8 cellular contexts compared by ENCODE assay signal in the genomic region with DNA sequence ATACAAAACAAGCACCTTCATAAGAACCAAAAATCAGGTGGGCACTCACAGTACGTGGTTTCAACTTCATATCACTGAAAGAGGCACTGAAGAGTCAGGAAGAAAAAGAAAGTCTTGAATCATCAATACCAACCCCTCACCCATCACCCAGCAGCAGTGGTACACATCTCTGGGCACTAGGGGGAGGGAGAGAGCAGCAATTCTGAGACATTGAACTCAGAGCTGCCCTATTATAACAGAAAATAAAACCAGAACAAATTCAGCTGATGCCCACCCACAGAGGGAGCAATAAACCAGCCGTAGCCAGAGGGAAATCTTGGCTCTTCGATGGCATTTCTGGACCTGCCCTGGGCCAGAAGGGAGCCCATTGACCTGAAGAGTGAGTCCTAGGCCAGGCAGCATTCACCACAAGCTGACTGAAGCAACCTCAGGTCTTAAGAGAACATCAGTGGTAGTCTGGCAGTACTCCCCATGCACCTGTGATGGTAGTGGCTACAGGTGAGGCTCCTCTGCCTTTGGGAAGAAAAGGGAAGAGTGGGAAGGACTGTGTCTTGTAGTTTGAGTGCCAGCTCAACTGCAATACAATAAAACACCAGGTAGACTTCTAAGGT. TPM values are rescaled to one million over a fixed set of nuclear protein-coding genes. Genes with fewer than 3 reads are reported as not detected.
DNase-seq lines count a peak whose midpoint lies in the region; ATAC-seq, FAIRE-seq and TF ChIP-seq lines count a peak whose summit lies in the region.

No MANE protein-coding gene starts in this region.

- ATAC-seq in GM21528 (IDR thresholded peaks at IDR 0.05; ENCODE audit: low FRiP score, unreplicated experiment): peak; percentile 99
- peak; percentile 72 for ATAC-seq in HG03571 (IDR thresholded peaks at IDR 0.05; ENCODE audit: unreplicated experiment)
- ATAC-seq in pancreas: peak in 2 of 4 donors; percentile 73 to 87

- no peaks in the 10 kb centered on the region for H3K36me3 ChIP-seq in SJSA1
- no peaks in the 10 kb centered on the region for H3K36me3 ChIP-seq in pancreas

- H3K27ac ChIP-seq in SJSA1: no peak overlapping the region
- H3K27ac ChIP-seq in dorsolateral prefrontal cortex: no peak overlapping the region
- H3K27ac ChIP-seq in pancreas: no peak overlapping the region

- WGBS in pancreas, 2 donors: 43 to 53% methylated on average over 3 of the region's 3 CpGs
- 45 to 59% methylated on average over 3 of the region's 3 CpGs for WGBS in lower leg skin, 2 donors

- no peaks in the 10 kb centered on the region for H3K9me3 ChIP-seq in SJSA1 (replicated peaks)
- H3K9me3 ChIP-seq in pancreas: no peaks in the 10 kb centered on the region

- H3K4me3 ChIP-seq in SJSA1: no peak overlapping the region
- no peak overlapping the region for H3K4me3 ChIP-seq in dorsolateral prefrontal cortex
- no peak overlapping the region for H3K4me3 ChIP-seq in pancreas
- H3K4me3 ChIP-seq in lower leg skin (ENCODE audit: low read depth, poor library complexity, severe bottlenecking): no peak overlapping the region

- TF ChIP-seq POLR2A in lower leg skin (IDR thresholded peaks at IDR 0.05): no peak

- peak in 54 of 56 donors; percentile 11 to 68 (median 52) for TF ChIP-seq CTCF in dorsolateral prefrontal cortex (IDR thresholded peaks at IDR 0.05 in 54 of 56, conservative IDR thresholded peaks at IDR 0.05 in 2 of 56; ENCODE audit: low read depth in 1 of 56, partially characterized antibody in 56 of 56)
- peak in 3 of 4 donors; percentile 12 to 28 (median 19) for TF ChIP-seq CTCF in pancreas (IDR thresholded peaks at IDR 0.05)
- TF ChIP-seq CTCF in lower leg skin (IDR thresholded peaks at IDR 0.05): no peak

- H3K27me3 ChIP-seq in SJSA1 (replicated peaks): no peaks in the 10 kb centered on the region
- no peaks in the 10 kb centered on the region for H3K27me3 ChIP-seq in dorsolateral prefrontal cortex
- no peaks in the 10 kb centered on the region for H3K27me3 ChIP-seq in pancreas

- intact Hi-C loops in dorsolateral prefrontal cortex (cut with DNase I): loop anchor here in 1 of 2 donors (5.0 kb wide), 1 partner anchor 86 kb away; no protein-coding TSS in a partner anchor
- intact Hi-C loops in pancreas (cut with DNase I): no loop called here
- intact Hi-C loops in lower leg skin (cut with DNase I; ENCODE audit: low total_unique reads): no loop called here

- H3K4me1 ChIP-seq in SJSA1 (replicated peaks): peaks cover 10% of the 10 kb centered on the region
- H3K4me1 ChIP-seq in pancreas: no peaks in the 10 kb centered on the region

- no peak for FAIRE-seq in pancreas (lab: Jason Lieb, UNC)

- DNase-seq in NCI-H2171 treated with DMSO at 0.1 percent for 48 hours (lab: John Stamatoyannopoulos, UW) (peak; percentile 1), NCI-H2171 (lab: John Stamatoyannopoulos, UW) (no peak), SJSA1 (ENCODE audit: low read depth in 1 of 2, low spot score in 2 of 2) (peak; percentile 48 to 59), dorsolateral prefrontal cortex (peak in 2 of 10 donors; percentile 39 to 42), pancreas (no peak), lower leg skin (ENCODE audit: low spot score in 2 of 2) (no peak)

RNA-seq across cellular contexts. Expression of a gene that starts 42.2 kb away (rescaled TPM):
- total RNA-seq in SJSA1 (2014; rRNA removed; shearing (Covaris generic)): 0.21 and 1.2 TPM in 2 replicates
- 10 to 100 TPM; 11.4 to 62.1 (median 20.1) TPM for total RNA-seq in dorsolateral prefrontal cortex
- under 1 TPM; 0.46 to 0.67 (median 0.50) TPM for total RNA-seq in pancreas
- under 1 TPM; 0.49 to 0.57 TPM for polyA plus RNA-seq in pancreas
- under 1 TPM; 0.15 to 0.59 (median 0.24) TPM for total RNA-seq in lower leg skin

Comparison
In these comparisons a context has a peak if more than half of its experiments do, and no peak if none do; other contexts are left out.
1. DNase-seq: peak in NCI-H2171 treated with DMSO at 0.1 percent for 48 hours (single experiment) and SJSA1 (2 of 2); none in NCI-H2171 (single experiment), pancreas (0 of 6) and lower leg skin (0 of 2).
2. CTCF ChIP-seq: peak in dorsolateral prefrontal cortex (54 of 56) and pancreas (3 of 4); none in lower leg skin (0 of 3).